In genomic region chr3:70249509-70250160, GRCh38 we compare ENCODE assay signal across 21 cellular contexts.
DNase-seq lines count a peak whose midpoint lies in the region; ATAC-seq and TF ChIP-seq lines count a peak whose summit lies in the region.
"Had no signal": no experiment of that assay in that cellular context is flagged by ENCODE, and none has a peak within 500 bp of the region (broad histone marks: within the 10 kb centered on the region; RNA-seq: fewer than 3 reads in every experiment).

No MANE protein-coding gene starts in this region.

- H3K27ac ChIP-seq in ascending aorta (peak overlapping the region; percentile 51 to 64), thoracic aorta (peak overlapping the region; percentile 42 to 53)
- H3K27ac ChIP-seq: skin epidermis, vagina had no signal

- DNase-seq in NCI-H748 (lab: John Stamatoyannopoulos, UW; ENCODE audit: unreplicated experiment), result peak; percentile 41
- DNase-seq in NCI-H748 treated with DMSO at 0.1 percent for 48 hours (lab: John Stamatoyannopoulos, UW), result no peak
- DNase-seq in ascending aorta (ENCODE audit: low spot score in 2 of 2), result peak in 1 of 2 donors; percentile 77
- DNase-seq in fibroblast of mammary gland (ENCODE audit: low read depth), result peak; percentile 30
- peak; percentile 32 for DNase-seq in thoracic aorta (ENCODE audit: low spot score)
- DNase-seq in AG08395 (ENCODE audit: low spot score), result no peak
- no peak for DNase-seq in cerebellum (ENCODE audit: low spot score)
- DNase-seq: activated CD4-positive, alpha-beta T cell treated with anti-CD3 and anti-CD28 coated beads, Interleukin-2, amount 50 U/mL, for 1 hour; activated CD8-positive, alpha-beta memory T cell treated with anti-CD3 and anti-CD28 coated beads, Interleukin-2, amount 50 U/mL, for 4 hours; activated effector memory CD4-positive, alpha-beta T cell treated with Interleukin-2 at 50 U/mL for 16 hours; endodermal cell; foreskin melanocyte; HCEC 1CT; MM.1S; NCI-H446 treated with DMSO at 0.1 percent for 48 hours; stimulated activated CD4-positive, alpha-beta T cell treated with anti-CD3 and anti-CD28 coated beads, Interleukin-4, amount 100 ng/mL, for 24 hours; T-helper 1 cell had no signal

- H3K27me3 ChIP-seq in ascending aorta (no peaks in the 10 kb centered on the region), thoracic aorta (replicated peaks; ENCODE audit: insufficient read depth) (no peaks in the 10 kb centered on the region)
- H3K27me3 ChIP-seq: vagina had no signal

- no peaks in the 10 kb centered on the region for H3K9me3 ChIP-seq in ascending aorta
- H3K9me3 ChIP-seq in thoracic aorta, result no peaks in the 10 kb centered on the region
- H3K9me3 ChIP-seq: vagina had no signal

- H3K4me1 ChIP-seq in ascending aorta (peaks cover 0 to 8% of the 10 kb centered on the region in 2 donors), thoracic aorta (ENCODE audit: control insufficient read depth in 1 of 2, low read depth in 2 of 2) (peaks cover 3 to 39% of the 10 kb centered on the region in 2 donors)
- H3K4me1 ChIP-seq: vagina had no signal

- H3K36me3 ChIP-seq in ascending aorta (no peaks in the 10 kb centered on the region), thoracic aorta (no peaks in the 10 kb centered on the region)
- H3K36me3 ChIP-seq: vagina had no signal

- H3K4me3 ChIP-seq in ascending aorta (no peak overlapping the region), fibroblast of mammary gland (ENCODE audit: control insufficient read depth, low read depth, low read length) (no peak overlapping the region), thoracic aorta (peak overlapping the region; percentile 28)
- H3K4me3 ChIP-seq: skin epidermis, vagina had no signal

- TF ChIP-seq CTCF in ascending aorta (IDR thresholded peaks at IDR 0.05) (no peak), fibroblast of mammary gland (conservative IDR thresholded peaks at IDR 0.05; ENCODE audit: control insufficient read depth, insufficient read depth, low read depth, low read length) (no peak), thoracic aorta (IDR thresholded peaks at IDR 0.05) (no peak)

- peak; percentile 90 for ATAC-seq in thoracic aorta (ENCODE audit: insufficient number of reproducible peaks, low FRiP score, low read depth)
- no peak for ATAC-seq in GM21390 (IDR thresholded peaks at IDR 0.05; ENCODE audit: unreplicated experiment)
- ATAC-seq: natural killer cell treated with Interleukin-12 subunit alpha and Interleukin-12 subunit beta and Interleukin-15 and Interleukin-18, amount 100 ng/mL, for 72 hours had no signal

- intact Hi-C loops in ascending aorta (cut with DNase I), result no loop called here

Comparison
In these comparisons a context has a peak if more than half of its experiments do, and no peak if none do; other contexts are left out.
1. DNase-seq: peak in NCI-H748 (single experiment), fibroblast of mammary gland (single experiment) and thoracic aorta (single experiment); none in NCI-H748 treated with DMSO at 0.1 percent for 48 hours (single experiment), AG08395 (single experiment) and cerebellum (single experiment).